27 cellular contexts compared by ENCODE assay signal in genomic region chr6:44211284-44211683, GRCh38. TPM values are rescaled to one million over a fixed set of nuclear protein-coding genes. Genes with fewer than 3 reads are reported as not detected.
"Had no signal": no experiment of that assay in that cellular context is flagged by ENCODE, and none has a peak within 500 bp of the region (broad histone marks: within the 10 kb centered on the region; RNA-seq: fewer than 3 reads in every experiment).

No MANE protein-coding gene starts in this region.

- DNase-seq: activated CD4-positive, alpha-beta T cell treated with anti-CD3 and anti-CD28 coated beads for 4 hours; activated CD4-positive, alpha-beta T cell treated with anti-CD3 and anti-CD28 coated beads, Interleukin-2, amount 50 U/mL, for 48 hours; activated CD4-positive, CD25-positive, alpha-beta regulatory T cell; activated effector memory CD4-positive, alpha-beta T cell treated with Interleukin-2 at 50 U/mL for 16 hours; activated naive CD4-positive, alpha-beta T cell treated with anti-CD3 and anti-CD28 coated beads, Interleukin-2, amount 50 U/mL, for 16 hours; activated T-cell treated with anti-CD3 and anti-CD28 coated beads, Interleukin-2, amount 50 U/mL, for 72 hours; aorta; dermis blood vessel endothelial cell; effector memory CD4-positive, alpha-beta T cell; foreskin melanocyte; lower lobe of right lung; mesendoderm; mucosa of descending colon; retina; sigmoid colon; stimulated activated CD4-positive, alpha-beta T cell treated with anti-CD3 and anti-CD28 coated beads, Interleukin-15, amount 100 ng/mL, for 24 hours; stimulated activated naive CD4-positive, alpha-beta T cell had no signal

- H3K9me3 ChIP-seq: lower lobe of right lung, mucosa of descending colon, sigmoid colon, thoracic aorta, vagina had no signal

- H3K9me3 Mint-ChIP-seq: activated T-cell treated with anti-CD3 and anti-CD28 coated beads, Interleukin-2, amount 50 U/mL, for 72 hours; brain; type B pancreatic cell had no signal

- ATAC-seq: activated T-cell treated with anti-CD3 and anti-CD28 coated beads, Interleukin-2, amount 50 U/mL, for 72 hours; left lobe of liver; lower lobe of right lung; mucosa of descending colon had no signal

- H3K27me3 ChIP-seq: sigmoid colon, vagina had no signal

- H3K4me2 ChIP-seq: smooth muscle cell had no signal

- H3K27ac Mint-ChIP-seq: activated T-cell treated with anti-CD3 and anti-CD28 coated beads, Interleukin-2, amount 50 U/mL, for 72 hours; brain; progenitor cell of endocrine pancreas; type B pancreatic cell had no signal

- H3K4me1 ChIP-seq: lower lobe of right lung, vagina had no signal

- H3K27ac ChIP-seq: lower lobe of right lung, sigmoid colon, thoracic aorta, vagina had no signal

- H3K4me3 ChIP-seq: lower lobe of right lung, mucosa of descending colon, sigmoid colon, smooth muscle cell, thoracic aorta, vagina had no signal

- H3K36me3 ChIP-seq: lower lobe of right lung, sigmoid colon, thoracic aorta, vagina had no signal

- H3K4me3 Mint-ChIP-seq: activated T-cell treated with anti-CD3 and anti-CD28 coated beads, Interleukin-2, amount 50 U/mL, for 72 hours; brain; type B pancreatic cell had no signal

- H3K36me3 Mint-ChIP-seq: brain, type B pancreatic cell had no signal

RNA-seq across cellular contexts. Expression of gene MYMX, which starts 5.4 kb away (rescaled TPM):
- total RNA-seq: activated T-cell treated with anti-CD3 and anti-CD28 coated beads, Interleukin-2, amount 50 U/mL, for 72 hours; dermis blood vessel endothelial cell; kidney epithelial cell; left lobe of liver; lower lobe of right lung; osteoblast; progenitor cell of endocrine pancreas; sigmoid colon; smooth muscle cell; thoracic aorta; vagina had no signal
- polyA plus RNA-seq: neural cell, smooth muscle cell had no signal

RNA-seq across cellular contexts. Expression of gene CAPN11, which starts 52.7 kb away (rescaled TPM):
- total RNA-seq: kidney epithelial cell, osteoblast, progenitor cell of endocrine pancreas, smooth muscle cell, thoracic aorta had no signal
- polyA plus RNA-seq: neural cell had no signal
